In the genomic region with DNA sequence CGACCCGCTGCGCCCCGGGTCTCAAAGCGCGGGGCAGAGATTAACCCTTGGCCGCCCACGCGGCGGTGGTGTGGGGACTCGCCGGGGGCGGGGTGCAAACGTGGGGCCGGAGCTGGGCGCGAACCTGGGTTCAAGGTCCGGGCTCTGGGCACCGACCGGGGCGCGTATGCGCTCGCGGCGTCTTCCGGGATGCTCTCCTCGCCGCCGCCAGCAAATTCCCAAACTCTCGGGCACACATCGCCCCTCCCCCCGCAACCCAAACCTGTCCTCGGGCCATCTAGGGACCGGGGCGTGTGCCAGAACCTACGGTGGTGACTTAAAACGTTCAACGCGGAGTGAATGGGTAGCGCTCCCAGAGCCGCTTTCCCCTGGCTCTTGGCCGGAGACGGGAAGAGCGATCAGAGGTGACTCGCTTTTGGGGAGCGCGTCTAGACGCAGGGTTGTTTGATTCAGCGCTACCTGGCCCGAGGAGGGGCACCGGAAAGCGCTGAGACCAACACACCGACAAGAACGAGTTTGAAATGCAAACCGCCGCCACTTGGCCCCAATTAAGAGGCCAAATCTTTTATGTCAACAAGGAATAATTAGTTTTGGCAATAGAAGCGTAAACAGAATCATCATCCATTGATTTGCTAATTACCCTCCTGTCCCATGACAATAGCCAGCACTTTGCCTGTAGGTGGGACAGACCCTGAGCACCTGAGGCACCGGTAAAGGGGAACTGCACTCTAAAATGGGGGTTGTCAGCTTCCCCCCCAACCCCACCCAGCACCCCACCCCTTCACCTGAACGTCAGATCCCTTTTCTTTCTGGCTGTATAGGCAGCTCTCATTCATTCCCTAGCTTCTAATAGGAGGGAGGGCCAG, we compare ENCODE assay signal across 1 cellular context.
A peak's percentile ranks its signal among the peaks of the same experiment; 100 is the strongest.
TF ChIP-seq lines count a peak whose summit lies in the region.

No MANE protein-coding gene starts in this region.

TF ChIP-seq in K562, 482 proteins besides CTCF, POLR2A, EP300 and RAD21 (continues in another document):
- TF ChIP-seq, protein P1, sequence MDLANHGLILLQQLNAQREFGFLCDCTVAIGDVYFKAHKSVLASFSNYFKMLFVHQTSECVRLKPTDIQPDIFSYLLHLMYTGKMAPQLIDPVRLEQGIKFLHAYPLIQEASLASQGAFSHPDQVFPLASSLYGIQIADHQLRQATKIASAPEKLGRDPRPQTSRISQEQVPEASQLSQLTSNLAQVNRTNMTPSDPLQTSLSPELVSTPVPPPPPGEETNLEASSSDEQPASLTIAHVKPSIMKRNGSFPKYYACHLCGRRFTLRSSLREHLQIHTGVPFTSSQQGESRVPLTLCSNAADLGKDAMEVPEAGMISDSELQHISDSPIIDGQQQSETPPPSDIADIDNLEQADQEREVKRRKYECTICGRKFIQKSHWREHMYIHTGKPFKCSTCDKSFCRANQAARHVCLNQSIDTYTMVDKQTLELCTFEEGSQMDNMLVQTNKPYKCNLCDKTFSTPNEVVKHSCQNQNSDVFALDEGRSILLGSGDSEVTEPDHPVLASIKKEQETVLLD (IDR thresholded peaks at IDR 0.05): 0 out of 2 replicates have a peak, but pooled peaks have one; percentile 44
- no peak for TF ChIP-seq TBP (optimal IDR thresholded peaks at IDR 0.05; ENCODE audit: low read depth, low read length)
- TF ChIP-seq, protein P2, sequence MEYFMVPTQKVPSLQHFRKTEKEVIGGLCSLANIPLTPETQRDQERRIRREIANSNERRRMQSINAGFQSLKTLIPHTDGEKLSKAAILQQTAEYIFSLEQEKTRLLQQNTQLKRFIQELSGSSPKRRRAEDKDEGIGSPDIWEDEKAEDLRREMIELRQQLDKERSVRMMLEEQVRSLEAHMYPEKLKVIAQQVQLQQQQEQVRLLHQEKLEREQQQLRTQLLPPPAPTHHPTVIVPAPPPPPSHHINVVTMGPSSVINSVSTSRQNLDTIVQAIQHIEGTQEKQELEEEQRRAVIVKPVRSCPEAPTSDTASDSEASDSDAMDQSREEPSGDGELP (CRISPR knock-in tag; IDR thresholded peaks at IDR 0.05; ENCODE audit: borderline replicate concordance): peak; percentile 20; the same call in 1 of the 2 replicates
- peak; percentile 40; the same call in 1 of the 2 replicates for TF ChIP-seq L3MBTL2 (IDR thresholded peaks at IDR 0.05)
- TF ChIP-seq HDAC2 (IDR thresholded peaks at IDR 0.05): no peak
- no peak for TF ChIP-seq ZNF12 (CRISPR knock-in tag; IDR thresholded peaks at IDR 0.05)
- no peak for TF ChIP-seq KAT2B (IDR thresholded peaks at IDR 0.05; ENCODE audit: low read depth, low read length)
- 0 out of 2 replicates have a peak, but pooled peaks have one; percentile 4 for TF ChIP-seq ZNF24 (IDR thresholded peaks at IDR 0.05)
- TF ChIP-seq PHB (CRISPR knock-in tag; IDR thresholded peaks at IDR 0.05): no peak
- TF ChIP-seq ZNF384 (IDR thresholded peaks at IDR 0.05; ENCODE audit: low read depth, low read length): no peak
- no peak for TF ChIP-seq ZNF184 (CRISPR knock-in tag; IDR thresholded peaks at IDR 0.05)
- no peak for TF ChIP-seq DDX20 (tag; IDR thresholded peaks at IDR 0.05; ENCODE audit: low read depth)
- no peak for TF ChIP-seq SNRNP70 (optimal IDR thresholded peaks at IDR 0.05; ENCODE audit: low read depth, low read length)
- no peak for TF ChIP-seq ZNF408 (CRISPR knock-in tag; IDR thresholded peaks at IDR 0.05; ENCODE audit: low read depth)
- 0 out of 2 replicates have a peak, but pooled peaks have one; percentile 18 for TF ChIP-seq SMARCA4 (IDR thresholded peaks at IDR 0.05)
- no peak for TF ChIP-seq IFI16 (CRISPR knock-in tag; IDR thresholded peaks at IDR 0.05)
- no peak for TF ChIP-seq GTF2E2 (tag; IDR thresholded peaks at IDR 0.05)
- no peak for TF ChIP-seq PHF20 (IDR thresholded peaks at IDR 0.05; ENCODE audit: partially characterized antibody)
- TF ChIP-seq FOS (IDR thresholded peaks at IDR 0.05; ENCODE audit: extremely low read depth, insufficient read length): no peak
- TF ChIP-seq TCF7 (IDR thresholded peaks at IDR 0.05; ENCODE audit: borderline replicate concordance): no peak
- TF ChIP-seq, protein P3, sequence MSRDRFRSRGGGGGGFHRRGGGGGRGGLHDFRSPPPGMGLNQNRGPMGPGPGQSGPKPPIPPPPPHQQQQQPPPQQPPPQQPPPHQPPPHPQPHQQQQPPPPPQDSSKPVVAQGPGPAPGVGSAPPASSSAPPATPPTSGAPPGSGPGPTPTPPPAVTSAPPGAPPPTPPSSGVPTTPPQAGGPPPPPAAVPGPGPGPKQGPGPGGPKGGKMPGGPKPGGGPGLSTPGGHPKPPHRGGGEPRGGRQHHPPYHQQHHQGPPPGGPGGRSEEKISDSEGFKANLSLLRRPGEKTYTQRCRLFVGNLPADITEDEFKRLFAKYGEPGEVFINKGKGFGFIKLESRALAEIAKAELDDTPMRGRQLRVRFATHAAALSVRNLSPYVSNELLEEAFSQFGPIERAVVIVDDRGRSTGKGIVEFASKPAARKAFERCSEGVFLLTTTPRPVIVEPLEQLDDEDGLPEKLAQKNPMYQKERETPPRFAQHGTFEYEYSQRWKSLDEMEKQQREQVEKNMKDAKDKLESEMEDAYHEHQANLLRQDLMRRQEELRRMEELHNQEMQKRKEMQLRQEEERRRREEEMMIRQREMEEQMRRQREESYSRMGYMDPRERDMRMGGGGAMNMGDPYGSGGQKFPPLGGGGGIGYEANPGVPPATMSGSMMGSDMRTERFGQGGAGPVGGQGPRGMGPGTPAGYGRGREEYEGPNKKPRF (IDR thresholded peaks at IDR 0.05; ENCODE audit: low read depth, low read length): no peak
- TF ChIP-seq, protein P4, sequence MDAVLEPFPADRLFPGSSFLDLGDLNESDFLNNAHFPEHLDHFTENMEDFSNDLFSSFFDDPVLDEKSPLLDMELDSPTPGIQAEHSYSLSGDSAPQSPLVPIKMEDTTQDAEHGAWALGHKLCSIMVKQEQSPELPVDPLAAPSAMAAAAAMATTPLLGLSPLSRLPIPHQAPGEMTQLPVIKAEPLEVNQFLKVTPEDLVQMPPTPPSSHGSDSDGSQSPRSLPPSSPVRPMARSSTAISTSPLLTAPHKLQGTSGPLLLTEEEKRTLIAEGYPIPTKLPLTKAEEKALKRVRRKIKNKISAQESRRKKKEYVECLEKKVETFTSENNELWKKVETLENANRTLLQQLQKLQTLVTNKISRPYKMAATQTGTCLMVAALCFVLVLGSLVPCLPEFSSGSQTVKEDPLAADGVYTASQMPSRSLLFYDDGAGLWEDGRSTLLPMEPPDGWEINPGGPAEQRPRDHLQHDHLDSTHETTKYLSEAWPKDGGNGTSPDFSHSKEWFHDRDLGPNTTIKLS (IDR thresholded peaks at IDR 0.05; ENCODE audit: borderline replicate concordance, low read depth): no peak
- TF ChIP-seq CREM (IDR thresholded peaks at IDR 0.05; ENCODE audit: low read depth): peak; percentile 17; the same call in 1 of the 2 replicates
- TF ChIP-seq TCF3 (CRISPR knock-in tag; IDR thresholded peaks at IDR 0.05): no peak
- TF ChIP-seq, protein P5, sequence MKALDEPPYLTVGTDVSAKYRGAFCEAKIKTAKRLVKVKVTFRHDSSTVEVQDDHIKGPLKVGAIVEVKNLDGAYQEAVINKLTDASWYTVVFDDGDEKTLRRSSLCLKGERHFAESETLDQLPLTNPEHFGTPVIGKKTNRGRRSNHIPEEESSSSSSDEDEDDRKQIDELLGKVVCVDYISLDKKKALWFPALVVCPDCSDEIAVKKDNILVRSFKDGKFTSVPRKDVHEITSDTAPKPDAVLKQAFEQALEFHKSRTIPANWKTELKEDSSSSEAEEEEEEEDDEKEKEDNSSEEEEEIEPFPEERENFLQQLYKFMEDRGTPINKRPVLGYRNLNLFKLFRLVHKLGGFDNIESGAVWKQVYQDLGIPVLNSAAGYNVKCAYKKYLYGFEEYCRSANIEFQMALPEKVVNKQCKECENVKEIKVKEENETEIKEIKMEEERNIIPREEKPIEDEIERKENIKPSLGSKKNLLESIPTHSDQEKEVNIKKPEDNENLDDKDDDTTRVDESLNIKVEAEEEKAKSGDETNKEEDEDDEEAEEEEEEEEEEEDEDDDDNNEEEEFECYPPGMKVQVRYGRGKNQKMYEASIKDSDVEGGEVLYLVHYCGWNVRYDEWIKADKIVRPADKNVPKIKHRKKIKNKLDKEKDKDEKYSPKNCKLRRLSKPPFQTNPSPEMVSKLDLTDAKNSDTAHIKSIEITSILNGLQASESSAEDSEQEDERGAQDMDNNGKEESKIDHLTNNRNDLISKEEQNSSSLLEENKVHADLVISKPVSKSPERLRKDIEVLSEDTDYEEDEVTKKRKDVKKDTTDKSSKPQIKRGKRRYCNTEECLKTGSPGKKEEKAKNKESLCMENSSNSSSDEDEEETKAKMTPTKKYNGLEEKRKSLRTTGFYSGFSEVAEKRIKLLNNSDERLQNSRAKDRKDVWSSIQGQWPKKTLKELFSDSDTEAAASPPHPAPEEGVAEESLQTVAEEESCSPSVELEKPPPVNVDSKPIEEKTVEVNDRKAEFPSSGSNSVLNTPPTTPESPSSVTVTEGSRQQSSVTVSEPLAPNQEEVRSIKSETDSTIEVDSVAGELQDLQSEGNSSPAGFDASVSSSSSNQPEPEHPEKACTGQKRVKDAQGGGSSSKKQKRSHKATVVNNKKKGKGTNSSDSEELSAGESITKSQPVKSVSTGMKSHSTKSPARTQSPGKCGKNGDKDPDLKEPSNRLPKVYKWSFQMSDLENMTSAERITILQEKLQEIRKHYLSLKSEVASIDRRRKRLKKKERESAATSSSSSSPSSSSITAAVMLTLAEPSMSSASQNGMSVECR (CRISPR knock-in tag; IDR thresholded peaks at IDR 0.05): peak; percentile 52; the same call in 1 of the 2 replicates
- TF ChIP-seq DIDO1 (tag; IDR thresholded peaks at IDR 0.05; ENCODE audit: low read depth): no peak
- TF ChIP-seq NFXL1 (CRISPR knock-in tag; IDR thresholded peaks at IDR 0.05): no peak
- no peak for TF ChIP-seq BMI1 (IDR thresholded peaks at IDR 0.05; ENCODE audit: low read length)
- TF ChIP-seq JUNB (CRISPR knock-in tag; conservative IDR thresholded peaks at IDR 0.05): no peak
- TF ChIP-seq ARID3B (CRISPR knock-in tag; IDR thresholded peaks at IDR 0.05; ENCODE audit: borderline replicate concordance): no peak
- no peak for TF ChIP-seq FOXJ2 (tag; IDR thresholded peaks at IDR 0.05)
- TF ChIP-seq ZKSCAN3 (CRISPR knock-in tag; IDR thresholded peaks at IDR 0.05): no peak
- TF ChIP-seq RFX5 (IDR thresholded peaks at IDR 0.05; ENCODE audit: low read depth, low read length): no peak
- no peak for TF ChIP-seq NFRKB (IDR thresholded peaks at IDR 0.05; ENCODE audit: low read depth)
- no peak for TF ChIP-seq ZNF444 (CRISPR knock-in tag; IDR thresholded peaks at IDR 0.05)
- no peak for TF ChIP-seq HMGN3 (IDR thresholded peaks at IDR 0.05; ENCODE audit: borderline replicate concordance, extremely low read depth, insufficient read length, low read depth, low read length)
- no peak for TF ChIP-seq ZNF609 (CRISPR knock-in tag; IDR thresholded peaks at IDR 0.05; ENCODE audit: borderline replicate concordance)
- TF ChIP-seq BCOR (IDR thresholded peaks at IDR 0.05): no peak
- TF ChIP-seq ZBTB17 (CRISPR knock-in tag; IDR thresholded peaks at IDR 0.05): 0 out of 2 replicates have a peak, but pooled peaks have one; percentile 54
- TF ChIP-seq CAMTA2 (CRISPR knock-in tag; conservative IDR thresholded peaks at IDR 0.05): no peak
- TF ChIP-seq ELF1 (tag; IDR thresholded peaks at IDR 0.05): peak; percentile 37; the same call in 1 of the 2 replicates
